In the genomic region with DNA sequence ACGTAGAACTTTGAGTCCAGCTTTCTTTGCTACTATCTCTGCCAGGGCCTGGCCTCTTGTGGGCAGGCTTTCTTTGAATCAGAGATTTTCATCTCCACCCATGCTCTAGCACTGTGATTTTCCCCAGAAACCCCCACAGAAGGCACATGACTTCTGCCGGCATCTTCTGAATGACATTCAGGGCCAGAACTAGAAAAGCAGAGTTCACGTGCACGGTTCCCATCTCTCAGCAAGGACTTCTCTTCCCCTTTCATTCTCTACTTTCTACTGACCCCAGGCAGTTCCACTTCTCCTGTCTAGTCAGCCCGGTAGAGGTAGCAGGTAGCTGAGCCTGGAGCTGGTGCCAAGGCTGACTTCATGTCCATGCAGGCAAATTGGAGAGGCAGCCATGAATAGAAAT, we compare ENCODE assay signal across 13 cellular contexts. TPM values are rescaled to one million over a fixed set of nuclear protein-coding genes. Genes with fewer than 3 reads are reported as not detected.
A peak's percentile ranks its signal among the peaks of the same experiment; 100 is the strongest.
DNase-seq lines count a peak whose midpoint lies in the region; ATAC-seq and TF ChIP-seq lines count a peak whose summit lies in the region.
"Had no signal": no experiment of that assay in that cellular context is flagged by ENCODE, and none has a peak within 500 bp of the region (broad histone marks: within the 10 kb centered on the region; RNA-seq: fewer than 3 reads in every experiment).

No MANE protein-coding gene starts in this region.

- CTCF ChIA-PET in CD8-positive, alpha-beta T cell (lab: Charles Lee): interaction anchor here (1.1 to 5.6 kb wide), 4 partner anchors 13 to 60 kb away, joined by 3 to 34 read pairs (median 5); no protein-coding TSS in a partner anchor
- CTCF ChIA-PET in activated naive CD4-positive, alpha-beta T cell treated with anti-CD3 and anti-CD28 coated beads, Interleukin-2, amount 10 ng/mL, durations not matched to agents 7 days and 5 days (lab: Charles Lee): interaction anchor here (1.0 kb wide), 1 partner anchor 33 kb away, joined by 4 read pairs; no protein-coding TSS in a partner anchor

- no peaks in the 10 kb centered on the region for H3K9me3 ChIP-seq in CD8-positive, alpha-beta T cell (ENCODE audit: low read length)
- no peaks in the 10 kb centered on the region for H3K9me3 ChIP-seq in mucosa of descending colon
- H3K9me3 ChIP-seq: colonic mucosa had no signal

- ATAC-seq in CD8-positive, alpha-beta T cell: no peak
- ATAC-seq in GM18907 (IDR thresholded peaks at IDR 0.05; ENCODE audit: unreplicated experiment) (peak; percentile 65), HG02981 (IDR thresholded peaks at IDR 0.05; ENCODE audit: unreplicated experiment) (peak; percentile 60), mucosa of descending colon (no peak)

- intact Hi-C loops in CD8-positive, alpha-beta T cell (cut with DNase I, micrococcal nuclease): no loop called here
- intact Hi-C loops in mucosa of descending colon (cut with DNase I, micrococcal nuclease): no loop called here

- peak overlapping the region; percentile 27 for H3K27ac Mint-ChIP-seq in CD8-positive, alpha-beta T cell
- peak overlapping the region; percentile 58 for H3K27ac Mint-ChIP-seq in activated naive CD4-positive, alpha-beta T cell treated with anti-CD3 and anti-CD28 coated beads, Interleukin-2, amount 10 ng/mL, durations not matched to agents 7 days and 5 days

- H3K4me3 ChIP-seq in CD8-positive, alpha-beta T cell (ENCODE audit: low read depth, low read length): no peak overlapping the region
- H3K4me3 ChIP-seq in mucosa of descending colon: no peak overlapping the region
- H3K4me3 ChIP-seq: colonic mucosa had no signal

- no peak for DNase-seq in CD8-positive, alpha-beta T cell
- no peak for DNase-seq in activated naive CD4-positive, alpha-beta T cell treated with anti-CD3 and anti-CD28 coated beads, Interleukin-2, amount 10 ng/mL, durations not matched to agents 7 days and 5 days
- DNase-seq in hepatic stellate cell (ENCODE audit: low spot score) (no peak), G401 (ENCODE audit: low spot score) (no peak), mucosa of descending colon (no peak), occipital lobe (lab: John Stamatoyannopoulos, UW) (no peak)
- DNase-seq: DMS 273 treated with DMSO at 0.1 percent for 48 hours; NCI-H2081 treated with DMSO at 0.1 percent for 48 hours; stimulated activated CD4-positive, alpha-beta T cell treated with anti-CD3 and anti-CD28 coated beads, Interleukin-4, amount 100 ng/mL, for 4 hours had no signal

- no peak overlapping the region for H3K4me3 Mint-ChIP-seq in CD8-positive, alpha-beta T cell
- H3K4me3 Mint-ChIP-seq in activated naive CD4-positive, alpha-beta T cell treated with anti-CD3 and anti-CD28 coated beads, Interleukin-2, amount 10 ng/mL, durations not matched to agents 7 days and 5 days: no peak overlapping the region

- TF ChIP-seq CTCF in CD8-positive, alpha-beta T cell (IDR thresholded peaks at IDR 0.05): no peak
- no peak for TF ChIP-seq CTCF in mucosa of descending colon (IDR thresholded peaks at IDR 0.05)

- no peak overlapping the region for H3K27ac ChIP-seq in CD8-positive, alpha-beta T cell (ENCODE audit: low read depth, low read length)
- H3K27ac ChIP-seq: colonic mucosa had no signal

- H3K36me3 Mint-ChIP-seq in CD8-positive, alpha-beta T cell: peaks cover 27% of the 10 kb centered on the region
- peaks cover 25% of the 10 kb centered on the region for H3K36me3 Mint-ChIP-seq in activated naive CD4-positive, alpha-beta T cell treated with anti-CD3 and anti-CD28 coated beads, Interleukin-2, amount 10 ng/mL, durations not matched to agents 7 days and 5 days

- H3K4me1 Mint-ChIP-seq in CD8-positive, alpha-beta T cell (ENCODE audit: low read depth): peaks cover 21% of the 10 kb centered on the region
- peaks cover 21% of the 10 kb centered on the region for H3K4me1 Mint-ChIP-seq in activated naive CD4-positive, alpha-beta T cell treated with anti-CD3 and anti-CD28 coated beads, Interleukin-2, amount 10 ng/mL, durations not matched to agents 7 days and 5 days

- H3K27me3 Mint-ChIP-seq in CD8-positive, alpha-beta T cell (ENCODE audit: low read depth): no peaks in the 10 kb centered on the region
- H3K27me3 Mint-ChIP-seq in activated naive CD4-positive, alpha-beta T cell treated with anti-CD3 and anti-CD28 coated beads, Interleukin-2, amount 10 ng/mL, durations not matched to agents 7 days and 5 days: no peaks in the 10 kb centered on the region

- POLR2A ChIA-PET in CD8-positive, alpha-beta T cell (lab: Charles Lee): no interaction called here

- H3K9me3 Mint-ChIP-seq in CD8-positive, alpha-beta T cell: no peaks in the 10 kb centered on the region
- no peaks in the 10 kb centered on the region for H3K9me3 Mint-ChIP-seq in activated naive CD4-positive, alpha-beta T cell treated with anti-CD3 and anti-CD28 coated beads, Interleukin-2, amount 10 ng/mL, durations not matched to agents 7 days and 5 days

- H3K36me3 ChIP-seq in CD8-positive, alpha-beta T cell (ENCODE audit: insufficient read depth, low read length): peaks cover 5% of the 10 kb centered on the region
- H3K36me3 ChIP-seq in mucosa of descending colon (ENCODE audit: low read depth): no peaks in the 10 kb centered on the region
- H3K36me3 ChIP-seq: colonic mucosa had no signal

- H3K27me3 ChIP-seq in CD8-positive, alpha-beta T cell (ENCODE audit: insufficient read depth, low read length): no peaks in the 10 kb centered on the region
- H3K27me3 ChIP-seq: colonic mucosa had no signal

- H3K4me1 ChIP-seq in CD8-positive, alpha-beta T cell (ENCODE audit: insufficient read depth, low read length): peaks cover 6% of the 10 kb centered on the region
- H3K4me1 ChIP-seq in mucosa of descending colon (ENCODE audit: low read depth): peaks cover 4% of the 10 kb centered on the region
- H3K4me1 ChIP-seq: colonic mucosa had no signal

- in situ Hi-C loops in G401 (cut with HindIII; ENCODE audit: low sequenced_read_pairs): no loop called here

RNA-seq across cellular contexts. Expression of a gene that starts 26.9 kb away (rescaled TPM):
- 1 to 10 TPM; 3.2 to 4.3 TPM for total RNA-seq in CD8-positive, alpha-beta T cell
- not detected in 2 replicates for total RNA-seq in G401 (2014; rRNA removed; shearing (Covaris generic))
- 1 to 10 TPM; 1.7 to 3.0 (median 2.3) TPM for total RNA-seq in mucosa of descending colon
- total RNA-seq in occipital lobe: 0.47 TPM
- total RNA-seq: HT1080 had no signal

RNA-seq across cellular contexts. Expression of a gene that starts 29.3 kb away (rescaled TPM):
- 1 to 10 TPM; 1.1 to 3.1 TPM for total RNA-seq in CD8-positive, alpha-beta T cell
- total RNA-seq in G401 (2014; rRNA removed; shearing (Covaris generic)): 1.3 and 1.6 TPM in 2 replicates
- 10 to 100 TPM; 19.2 to 37.5 (median 35.3) TPM for total RNA-seq in mucosa of descending colon
- total RNA-seq in occipital lobe: 2.5 TPM

Comparison
In these comparisons a context has a peak if more than half of its experiments do, and no peak if none do; other contexts are left out.
1. ATAC-seq: peak in GM18907 (single experiment) and HG02981 (single experiment); none in CD8-positive, alpha-beta T cell (single experiment) and mucosa of descending colon (single experiment).